4 cellular contexts compared by ENCODE assay signal in genomic region chr19:54400913-54401312, GRCh38. TPM values are rescaled to one million over a fixed set of nuclear protein-coding genes. Genes with fewer than 3 reads are reported as not detected.
"Had no signal": no experiment of that assay in that cellular context is flagged by ENCODE, and none has a peak within 500 bp of the region (broad histone marks: within the 10 kb centered on the region; RNA-seq: fewer than 3 reads in every experiment).

No MANE protein-coding gene starts in this region.

- ATAC-seq: GM12878 had no signal

- DNase-seq: GDM1, GF-D8 had no signal

RNA-seq across cellular contexts. Expression of gene LAIR1, which starts 36.2 kb away (rescaled TPM):
- total RNA-seq: G401 had no signal
